ENCODE assay signal across 10 cellular contexts in the genomic region with DNA sequence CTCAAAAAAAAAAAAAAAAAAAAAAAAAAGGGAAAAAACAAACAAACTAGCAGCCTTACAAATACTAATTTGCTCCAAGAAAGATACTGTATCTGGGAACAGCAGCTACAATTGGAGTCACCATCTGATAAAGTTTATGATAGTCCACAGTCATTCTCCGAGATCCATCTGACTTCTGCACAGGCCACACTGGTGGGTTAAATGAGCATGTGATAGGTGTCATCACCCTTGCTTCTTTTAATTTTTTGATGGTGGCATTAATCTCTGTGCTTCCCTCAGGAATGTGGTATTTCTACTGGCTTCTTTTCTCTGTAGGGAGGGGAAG. TPM values are rescaled to one million over a fixed set of nuclear protein-coding genes. Genes with fewer than 3 reads are reported as not detected.
DNase-seq lines count a peak whose midpoint lies in the region; ATAC-seq and TF ChIP-seq lines count a peak whose summit lies in the region.
"Had no signal": no experiment of that assay in that cellular context is flagged by ENCODE, and none has a peak within 500 bp of the region (broad histone marks: within the 10 kb centered on the region; RNA-seq: fewer than 3 reads in every experiment).

No MANE protein-coding gene starts in this region.

- POLR2A ChIA-PET in activated B cell treated with CpG ODN at 0.5 μM for 24 hours (lab: Charles Lee), result interaction anchor here (0.7 to 3.2 kb wide), 12 partner anchors 30 to 336 kb away, joined by 3 to 48 read pairs (median 4); partner anchors contain the start of genes FBXL19 and FUS

- peak overlapping the region; percentile 11 for H3K27ac Mint-ChIP-seq in stimulated activated naive CD8-positive, alpha-beta T cell treated with anti-CD3 and anti-CD28 coated beads, Interleukin-15, Interleukin-2, amounts not matched to agents 100 ng/mL and 50 ng/mL, for 24 hours
- peak overlapping the region; percentile 37 for H3K27ac Mint-ChIP-seq in activated B cell treated with CpG ODN at 0.5 μM for 24 hours
- peak overlapping the region in 2 of 3 experiments; percentile 14 to 49 for H3K27ac Mint-ChIP-seq in nephron

- H3K9me3 Mint-ChIP-seq in stimulated activated naive CD8-positive, alpha-beta T cell treated with anti-CD3 and anti-CD28 coated beads, Interleukin-15, Interleukin-2, amounts not matched to agents 100 ng/mL and 50 ng/mL, for 24 hours, result no peaks in the 10 kb centered on the region
- H3K9me3 Mint-ChIP-seq in activated B cell treated with CpG ODN at 0.5 μM for 24 hours (no peaks in the 10 kb centered on the region), nephron (peaks cover 3% of the 10 kb centered on the region)
- H3K9me3 Mint-ChIP-seq: CD4-positive, alpha-beta memory T cell had no signal

- H3K27me3 Mint-ChIP-seq in stimulated activated naive CD8-positive, alpha-beta T cell treated with anti-CD3 and anti-CD28 coated beads, Interleukin-15, Interleukin-2, amounts not matched to agents 100 ng/mL and 50 ng/mL, for 24 hours, result no peaks in the 10 kb centered on the region
- H3K27me3 Mint-ChIP-seq in activated B cell treated with CpG ODN at 0.5 μM for 24 hours, result no peaks in the 10 kb centered on the region
- H3K27me3 Mint-ChIP-seq in nephron (ENCODE audit: low read depth), result no peaks in the 10 kb centered on the region
- H3K27me3 Mint-ChIP-seq: CD4-positive, alpha-beta memory T cell had no signal

- CTCF ChIA-PET in activated B cell treated with CpG ODN at 0.5 μM for 24 hours (lab: Charles Lee), result interaction anchor here (0.7 to 5.6 kb wide), 20 partner anchors 10 to 1025 kb away, joined by 3 to 96 read pairs (median 5); partner anchors contain the start of genes BCL7C, ZNF646 and ZNF668

- ATAC-seq in stimulated activated naive CD8-positive, alpha-beta T cell treated with anti-CD3 and anti-CD28 coated beads, Interleukin-15, Interleukin-2, amounts not matched to agents 100 U/mL and 50 U/mL, for 24 hours, result no peak
- ATAC-seq in activated B cell treated with CpG ODN at 0.5 μM for 24 hours (ENCODE audit: low read depth), result no peak
- no peak for ATAC-seq in HG03159 (IDR thresholded peaks at IDR 0.05; ENCODE audit: unreplicated experiment)

- intact Hi-C loops in activated B cell treated with CpG ODN at 0.5 μM for 24 hours (cut with micrococcal nuclease), result loop anchor here (1.0 to 10.0 kb wide), 7 partner anchors 30 to 1020 kb away; partner anchors contain the start of gene BCL7C

- no peak overlapping the region for H3K27ac ChIP-seq in caudate nucleus (ENCODE audit: low read depth, low read length)
- H3K27ac ChIP-seq: GM23248 had no signal

- no peak overlapping the region for H3K4me3 Mint-ChIP-seq in stimulated activated naive CD8-positive, alpha-beta T cell treated with anti-CD3 and anti-CD28 coated beads, Interleukin-15, Interleukin-2, amounts not matched to agents 100 ng/mL and 50 ng/mL, for 24 hours
- no peak overlapping the region for H3K4me3 Mint-ChIP-seq in activated B cell treated with CpG ODN at 0.5 μM for 24 hours
- no peak overlapping the region for H3K4me3 Mint-ChIP-seq in nephron

- peaks cover 13% of the 10 kb centered on the region for H3K4me1 Mint-ChIP-seq in stimulated activated naive CD8-positive, alpha-beta T cell treated with anti-CD3 and anti-CD28 coated beads, Interleukin-15, Interleukin-2, amounts not matched to agents 100 ng/mL and 50 ng/mL, for 24 hours (ENCODE audit: low read depth)
- H3K4me1 Mint-ChIP-seq in activated B cell treated with CpG ODN at 0.5 μM for 24 hours (peaks cover 11% of the 10 kb centered on the region), nephron (peaks cover 11% of the 10 kb centered on the region)

- H3K36me3 Mint-ChIP-seq in stimulated activated naive CD8-positive, alpha-beta T cell treated with anti-CD3 and anti-CD28 coated beads, Interleukin-15, Interleukin-2, amounts not matched to agents 100 ng/mL and 50 ng/mL, for 24 hours (ENCODE audit: low read depth), result no peaks in the 10 kb centered on the region
- H3K36me3 Mint-ChIP-seq in activated B cell treated with CpG ODN at 0.5 μM for 24 hours (ENCODE audit: low read depth), result no peaks in the 10 kb centered on the region
- peaks cover 18% of the 10 kb centered on the region for H3K36me3 Mint-ChIP-seq in nephron (ENCODE audit: low read depth)
- H3K36me3 Mint-ChIP-seq: CD4-positive, alpha-beta memory T cell had no signal

- TF ChIP-seq CTCF in activated B cell treated with CpG ODN at 0.5 μM for 24 hours (IDR thresholded peaks at IDR 0.05) (no peak), nephron (IDR thresholded peaks at IDR 0.05; ENCODE audit: unreplicated experiment in 3 of 3) (no peak)

- no peak for DNase-seq in stimulated activated naive CD8-positive, alpha-beta T cell treated with anti-CD3 and anti-CD28 coated beads, Interleukin-15, Interleukin-2, amounts not matched to agents 100 U/mL and 50 U/mL, for 24 hours
- DNase-seq in activated B cell treated with CpG ODN at 0.5 μM for 24 hours (no peak), SK-N-DZ (ENCODE audit: low spot score) (no peak), caudate nucleus (lab: John Stamatoyannopoulos, UW) (no peak)
- DNase-seq in effector CD4-positive, alpha-beta T cell, result no peak

RNA-seq across cellular contexts. Expression of gene BCL7C, which starts 49.6 kb away (rescaled TPM):
- 32.2 and 35.7 TPM in 2 replicates for total RNA-seq in activated B cell treated with CpG ODN at 0.5 μM for 24 hours
- polyA plus RNA-seq in SK-N-DZ (2014; cell fraction: cytosol; rRNA removed), result 21.8 and 27.0 TPM in 2 replicates
- 14.7 and 24.2 TPM in 2 replicates for polyA plus RNA-seq in SK-N-DZ (2014; cell fraction: nucleus; rRNA removed)

RNA-seq across cellular contexts. Expression of gene CTF1, which starts 52.1 kb away (rescaled TPM):
- total RNA-seq in activated B cell treated with CpG ODN at 0.5 μM for 24 hours, result 0.56 and 0.62 TPM in 2 replicates
- polyA plus RNA-seq in SK-N-DZ (2014; cell fraction: cytosol; rRNA removed), result 0.10 and 0.60 TPM in 2 replicates
- 0.13 TPM in 1 of 2 replicates, not detected in the other for polyA plus RNA-seq in SK-N-DZ (2014; cell fraction: nucleus; rRNA removed)
- polyA plus RNA-seq: CD4-positive, alpha-beta memory T cell had no signal

RNA-seq across cellular contexts. Expression of gene ZNF629, which starts 57.3 kb away (rescaled TPM):
- total RNA-seq in activated B cell treated with CpG ODN at 0.5 μM for 24 hours, result 9.1 and 9.3 TPM in 2 replicates
- polyA plus RNA-seq in SK-N-DZ (2014; cell fraction: cytosol; rRNA removed), result 15.0 and 15.4 TPM in 2 replicates
- 10.7 and 13.9 TPM in 2 replicates for polyA plus RNA-seq in SK-N-DZ (2014; cell fraction: nucleus; rRNA removed)
